26 cellular contexts compared by ENCODE assay signal in the genomic region with DNA sequence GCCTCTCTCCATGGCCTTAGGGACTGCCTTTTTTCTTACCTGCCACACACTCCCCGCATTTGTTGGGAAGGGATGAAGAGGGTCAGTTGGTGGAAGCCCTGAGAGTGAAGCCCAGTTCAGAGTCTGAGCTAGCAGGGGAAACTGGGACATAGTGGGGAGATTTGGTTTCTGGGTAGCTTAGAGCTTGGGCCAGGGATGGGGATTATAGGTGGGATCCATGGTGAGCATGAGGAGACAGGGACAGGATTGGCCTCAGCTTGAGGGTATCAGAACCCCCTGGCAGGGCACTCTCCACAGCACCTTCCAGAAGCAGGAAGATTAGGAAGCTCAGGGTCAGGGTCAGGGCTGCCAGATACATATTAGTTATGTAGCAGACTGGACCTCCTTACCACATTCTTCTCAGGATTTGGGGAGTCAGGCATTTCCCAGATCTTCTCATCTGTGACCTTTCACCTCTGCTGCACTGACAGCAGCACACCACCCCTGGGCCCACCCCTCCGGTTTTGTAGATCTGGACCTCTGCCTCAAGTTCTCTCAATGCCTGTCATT. TPM values are rescaled to one million over a fixed set of nuclear protein-coding genes. Genes with fewer than 3 reads are reported as not detected.
A peak's percentile ranks its signal among the peaks of the same experiment; 100 is the strongest.
DNase-seq lines count a peak whose midpoint lies in the region; ATAC-seq and TF ChIP-seq lines count a peak whose summit lies in the region.
"Had no signal": no experiment of that assay in that cellular context is flagged by ENCODE, and none has a peak within 500 bp of the region (broad histone marks: within the 10 kb centered on the region; RNA-seq: fewer than 3 reads in every experiment).

No MANE protein-coding gene starts in this region.

- H2AK5ac ChIP-seq in H9 (ENCODE audit: insufficient read length, low read length): no peak overlapping the region

- H3K4me1 Mint-ChIP-seq in H9 (no peaks in the 10 kb centered on the region), WTC11 (no peaks in the 10 kb centered on the region)
- H3K4me1 Mint-ChIP-seq: GM23338 had no signal

- no peak overlapping the region for H3K18ac ChIP-seq in H9 (ENCODE audit: insufficient read length, low read depth, low read length)

- H2BK15ac ChIP-seq in H9 (ENCODE audit: low read depth, low read length): no peak overlapping the region

- CTCF ChIA-PET in WTC11 (lab: Charles Lee): interaction anchor here (2.4 kb wide), 1 partner anchor 62 kb away, joined by 7 read pairs; no protein-coding TSS in a partner anchor

- H3K79me1 ChIP-seq in H9 (ENCODE audit: insufficient read depth, low read depth, low read length, poor library complexity, severe bottlenecking): no peaks in the 10 kb centered on the region

- H2BK12ac ChIP-seq in H9 (ENCODE audit: insufficient read length, low read depth, low read length): no peak overlapping the region

- H3K27me3 ChIP-seq in BLaER1 (no peaks in the 10 kb centered on the region), H9 (ENCODE audit: insufficient read depth, low read length) (no peaks in the 10 kb centered on the region)

- ATAC-seq in GM21367 (IDR thresholded peaks at IDR 0.05; ENCODE audit: unreplicated experiment) (no peak), GM21825 (IDR thresholded peaks at IDR 0.05; ENCODE audit: unreplicated experiment) (no peak), WTC11 (no peak)
- ATAC-seq: A549, GM12878, GM23338 had no signal

- peaks cover 2% of the 10 kb centered on the region; the same call in 1 of the 2 replicates for H3K36me3 ChIP-seq in BLaER1

- no peak overlapping the region for H3T11ph ChIP-seq in H9 (ENCODE audit: low read length)

- no peak overlapping the region for H4K5ac ChIP-seq in H9 (ENCODE audit: insufficient read length, low read depth, low read length)

- H3K36me3 Mint-ChIP-seq in H9 (ENCODE audit: insufficient read depth in 1 of 3, low read depth in 3 of 3) (peaks cover under 1 to 10% (median 6%) of the 10 kb centered on the region in 3 experiments; a peak in 4 of 7 replicates), WTC11 (peaks cover 3% of the 10 kb centered on the region; the same call in 1 of the 2 replicates)

- no peak overlapping the region for H3K4ac ChIP-seq in H9 (ENCODE audit: low read depth, low read length)

- H3K4me3 Mint-ChIP-seq in H9 (no peak overlapping the region), WTC11 (no peak overlapping the region)
- H3K4me3 Mint-ChIP-seq: B cell; CD4-positive, alpha-beta T cell; GM23338 had no signal

- H3K9me3 Mint-ChIP-seq in H9 (no peaks in the 10 kb centered on the region), WTC11 (no peaks in the 10 kb centered on the region)
- H3K9me3 Mint-ChIP-seq: CD4-positive, alpha-beta T cell; GM23338 had no signal

- no peak overlapping the region for H3K14ac ChIP-seq in H9 (ENCODE audit: insufficient read depth, low read length)

- no peak overlapping the region for H2AFZ ChIP-seq in H9 (ENCODE audit: low read length)
- H2AFZ ChIP-seq: GM23338 had no signal

- H3K27ac ChIP-seq in BLaER1 (no peak overlapping the region), H9 (ENCODE audit: insufficient read length, low read depth, low read length) (no peak overlapping the region), coronary artery (no peak overlapping the region)
- H3K27ac ChIP-seq: A549 had no signal

- H3K27me3 Mint-ChIP-seq in H9 (ENCODE audit: low read depth) (peaks cover 8% of the 10 kb centered on the region), WTC11 (ENCODE audit: low read depth) (peaks cover 30% of the 10 kb centered on the region)
- H3K27me3 Mint-ChIP-seq: B cell; CD4-positive, alpha-beta T cell had no signal

- H3K4me3 ChIP-seq in BLaER1: no peak overlapping the region
- H3K4me3 ChIP-seq in coronary artery: no peak overlapping the region
- H3K4me3 ChIP-seq: A549, GM12878, GM23338 had no signal

- H3K9me3 ChIP-seq in BLaER1: no peaks in the 10 kb centered on the region
- no peaks in the 10 kb centered on the region for H3K9me3 ChIP-seq in H9 (ENCODE audit: control insufficient read depth, low read depth, low read length)
- H3K9me3 ChIP-seq: A549, Caco-2 had no signal

- H3K4me2 ChIP-seq in BLaER1 (peak overlapping the region; percentile 74), H9 (ENCODE audit: insufficient read depth, insufficient read length, low read length) (no peak overlapping the region)
- H3K4me2 ChIP-seq: A549, GM23338 had no signal

- no peaks in the 10 kb centered on the region for H3K79me2 ChIP-seq in H9 (ENCODE audit: insufficient read depth, low read length)

- H3K27ac Mint-ChIP-seq in H9: no peak overlapping the region
- no peak overlapping the region for H3K27ac Mint-ChIP-seq in WTC11
- H3K27ac Mint-ChIP-seq: B cell; CD4-positive, alpha-beta T cell; GM23338 had no signal

- DNase-seq in H9 (peak; percentile 15), coronary artery (ENCODE audit: low spot score) (peak; percentile 41), posterior vena cava (ENCODE audit: low spot score) (peak; percentile 19), NCI-H1105 (lab: John Stamatoyannopoulos, UW) (no peak), WTC11 (ENCODE audit: low spot score) (no peak)
- DNase-seq: Caco-2; CD4-positive, alpha-beta T cell; DMS 273 treated with DMSO at 0.1 percent for 48 hours; DND-41; Karpas-422; NCI-H1417; NCI-H1694 treated with DMSO at 0.1 percent for 48 hours; NCI-H2081 treated with DMSO at 0.1 percent for 48 hours; NCI-H2171 treated with DMSO at 0.1 percent for 48 hours; NCI-H526 had no signal

- H3K56ac ChIP-seq in H9 (ENCODE audit: insufficient read length, low read depth, low read length): no peak overlapping the region

- H4K8ac ChIP-seq in H9 (replicated peaks; ENCODE audit: insufficient read length, low read depth, low read length): no peak overlapping the region

- no peak overlapping the region for H4K91ac ChIP-seq in H9 (ENCODE audit: insufficient read length, low read depth, low read length)

- H3K4me1 ChIP-seq in BLaER1 (peaks cover 45% of the 10 kb centered on the region), H9 (ENCODE audit: insufficient read depth, low read length) (no peaks in the 10 kb centered on the region)
- H3K4me1 ChIP-seq: A549, Caco-2 had no signal

- H3K23me2 ChIP-seq in H9 (ENCODE audit: insufficient read length, low read depth, low read length, poor library complexity, severe bottlenecking): no peaks in the 10 kb centered on the region

- POLR2A ChIA-PET in WTC11 (lab: Charles Lee): no interaction called here

- no peak overlapping the region for H2BK120ac ChIP-seq in H9 (ENCODE audit: low read depth, low read length, poor library complexity, severe bottlenecking)

- no peak overlapping the region for H2BK20ac ChIP-seq in H9 (ENCODE audit: low read depth, low read length, poor library complexity, severe bottlenecking)

- H2BK5ac ChIP-seq in H9 (ENCODE audit: insufficient read length, low read length): no peak overlapping the region

- no peak overlapping the region for H3K23ac ChIP-seq in H9 (ENCODE audit: insufficient read length, low read depth, low read length)

- no peak overlapping the region for H3K9ac ChIP-seq in BLaER1
- no peak overlapping the region for H3K9ac ChIP-seq in H9 (ENCODE audit: extremely low read depth, insufficient read length, low read length)

- no CpG with 5 or more reads among the region's 2 CpGs for WGBS in H9 (ENCODE audit: extremely low coverage, insufficient read length, low lambda C conversion rate)

- TF ChIP-seq CTCF in H9 (conservative IDR thresholded peaks at IDR 0.05) (no peak), coronary artery (IDR thresholded peaks at IDR 0.05) (no peak), WTC11 (IDR thresholded peaks at IDR 0.05) (no peak)

- no peaks in the 10 kb centered on the region for H4K20me1 ChIP-seq in BLaER1
- no peaks in the 10 kb centered on the region for H4K20me1 ChIP-seq in H9 (ENCODE audit: control insufficient read depth, insufficient read depth, insufficient read length)

- intact Hi-C loops in posterior vena cava (cut with DNase I): no loop called here

TF ChIP-seq in WTC11, 78 proteins besides CTCF, POLR2A, EP300 and RAD21 (continues in another document):
- TF ChIP-seq RORB (CRISPR knock-in tag; IDR thresholded peaks at IDR 0.05) (no peak), JAZF1 (CRISPR knock-in tag; IDR thresholded peaks at IDR 0.05) (no peak), CREM (CRISPR knock-in tag; IDR thresholded peaks at IDR 0.05) (no peak), TEAD1 (CRISPR knock-in tag; IDR thresholded peaks at IDR 0.05) (no peak), ATF1 (CRISPR knock-in tag; IDR thresholded peaks at IDR 0.05) (no peak), USF1 (CRISPR knock-in tag; IDR thresholded peaks at IDR 0.05) (no peak), RELA (CRISPR knock-in tag; IDR thresholded peaks at IDR 0.05; ENCODE audit: borderline replicate concordance) (no peak)
- TF ChIP-seq, protein P1, sequence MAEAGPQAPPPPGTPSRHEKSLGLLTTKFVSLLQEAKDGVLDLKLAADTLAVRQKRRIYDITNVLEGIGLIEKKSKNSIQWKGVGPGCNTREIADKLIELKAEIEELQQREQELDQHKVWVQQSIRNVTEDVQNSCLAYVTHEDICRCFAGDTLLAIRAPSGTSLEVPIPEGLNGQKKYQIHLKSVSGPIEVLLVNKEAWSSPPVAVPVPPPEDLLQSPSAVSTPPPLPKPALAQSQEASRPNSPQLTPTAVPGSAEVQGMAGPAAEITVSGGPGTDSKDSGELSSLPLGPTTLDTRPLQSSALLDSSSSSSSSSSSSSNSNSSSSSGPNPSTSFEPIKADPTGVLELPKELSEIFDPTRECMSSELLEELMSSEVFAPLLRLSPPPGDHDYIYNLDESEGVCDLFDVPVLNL (CRISPR knock-in tag; IDR thresholded peaks at IDR 0.05; ENCODE audit: borderline replicate concordance, low read depth): no peak

RNA-seq across cellular contexts. Expression of gene OR13J1, which starts 17.9 kb away (rescaled TPM):
- total RNA-seq in H9 (2021) (not detected in 2 replicates), posterior vena cava (not detected), WTC11 (2021) (not detected in 3 replicates)
- total RNA-seq: B cell; Caco-2; CD4-positive, alpha-beta T cell; GM12878; GM23338; MCF 10A; OCI-LY7; Right ventricle myocardium superior; SK-MEL-5 had no signal

RNA-seq across cellular contexts. Expression of gene TMEM8B, which starts 23.3 kb away (rescaled TPM):
- total RNA-seq in H9 (2021) (7.9 and 9.3 TPM in 2 replicates), posterior vena cava (10 to 100 TPM; 16.1 to 18.5 TPM), WTC11 (2021) (9.5 to 10.8 TPM (median 10.2 TPM) in 3 replicates)

RNA-seq across cellular contexts. Expression of gene FAM221B, which starts 23.8 kb away (rescaled TPM):
- total RNA-seq in H9 (2021): not detected in 2 replicates
- total RNA-seq in posterior vena cava: not detected
- total RNA-seq in WTC11 (2021): 0.11 TPM in 1 of 3 replicates, not detected in the others
- total RNA-seq: B cell; Caco-2; CD4-positive, alpha-beta T cell; GM12878; GM23338; MCF 10A; OCI-LY7; Right ventricle myocardium superior; SK-MEL-5 had no signal

RNA-seq across cellular contexts. Expression of gene HINT2, which starts 37.5 kb away (rescaled TPM):
- 30.9 and 35.9 TPM in 2 replicates for total RNA-seq in H9 (2021)
- 10 to 100 TPM; 20.0 to 26.8 TPM for total RNA-seq in posterior vena cava
- 33.6 to 42.7 TPM (median 42.1 TPM) in 3 replicates for total RNA-seq in WTC11 (2021)

RNA-seq across cellular contexts. Expression of gene SPAG8, which starts 40.3 kb away (rescaled TPM):
- total RNA-seq in H9 (2021) (0.46 and 0.50 TPM in 2 replicates), posterior vena cava (1 to 10 TPM in 1 of 2 donors, under 1 TPM in 1; 0.76 to 3.1 TPM), WTC11 (2021) (0.16 to 0.72 TPM (median 0.50 TPM) in 3 replicates)

Comparison
In these comparisons a context has a peak if more than half of its experiments do, and no peak if none do; other contexts are left out.
1. DNase-seq: peak in H9 (single experiment), coronary artery (single experiment) and posterior vena cava (single experiment); none in NCI-H1105 (single experiment) and WTC11 (single experiment).